Comparison of ENCODE assay signal across 8 cellular contexts in the genomic region with DNA sequence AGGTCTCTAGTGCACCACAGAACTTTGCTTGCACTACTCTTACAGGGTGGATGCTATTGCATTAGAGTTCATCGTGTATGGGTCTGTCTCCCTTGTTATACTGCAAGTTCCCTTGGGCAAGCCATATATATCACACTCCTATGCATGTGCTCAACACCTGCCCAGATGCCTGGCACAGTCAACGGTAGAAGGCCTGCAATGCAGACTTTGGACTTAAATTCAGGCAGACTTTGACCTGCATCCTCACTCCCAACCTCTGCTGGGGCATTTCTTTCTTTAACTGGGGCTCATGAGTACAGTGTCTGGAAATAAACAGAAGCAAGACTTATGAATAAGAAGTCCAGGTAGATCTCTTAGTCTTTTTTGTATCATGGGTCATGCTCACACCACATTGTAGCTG.
"Had no signal": no experiment of that assay in that cellular context is flagged by ENCODE, and none has a peak within 500 bp of the region (broad histone marks: within the 10 kb centered on the region; RNA-seq: fewer than 3 reads in every experiment).

No MANE protein-coding gene starts in this region.

- ATAC-seq: GM23338, K562 had no signal

- DNase-seq: H9, HCEC 1CT, IMR-90 had no signal

- H3K27ac ChIP-seq: HL-60 had no signal

- FAIRE-seq: H1, H54, K562 had no signal

- H2AFZ ChIP-seq: GM23338 had no signal

- H3K4me3 ChIP-seq: GM23338, K562 had no signal

- H3K4me2 ChIP-seq: GM23338 had no signal
